ENCODE assay signal across 14 cellular contexts in the genomic region with DNA sequence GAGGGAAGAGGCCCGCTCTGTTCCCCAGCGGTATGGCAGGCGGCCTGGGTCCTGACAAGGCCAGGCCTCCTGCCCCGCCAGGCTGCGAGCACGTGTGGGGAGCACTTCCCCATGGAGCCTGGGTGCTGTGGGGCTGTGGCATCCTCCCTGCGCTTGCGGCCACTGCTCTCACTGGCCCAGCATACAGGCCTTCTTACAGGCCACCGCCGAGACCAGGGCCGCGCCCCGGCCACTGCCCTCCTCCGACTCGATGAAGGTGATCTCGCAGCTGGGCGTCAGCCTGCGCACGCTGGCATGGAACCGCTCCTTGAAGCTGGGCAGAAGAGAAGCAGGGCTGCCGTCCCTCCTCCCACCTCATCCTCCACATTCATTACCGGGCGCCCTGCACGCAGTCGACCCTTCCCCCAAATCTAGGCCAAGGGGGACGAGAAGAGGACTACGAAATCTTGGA. TPM values are rescaled to one million over a fixed set of nuclear protein-coding genes. Genes with fewer than 3 reads are reported as not detected.
DNase-seq lines count a peak whose midpoint lies in the region; ATAC-seq and TF ChIP-seq lines count a peak whose summit lies in the region.
"Had no signal": no experiment of that assay in that cellular context is flagged by ENCODE, and none has a peak within 500 bp of the region (broad histone marks: within the 10 kb centered on the region; RNA-seq: fewer than 3 reads in every experiment).

No MANE protein-coding gene starts in this region.

- peak overlapping the region; percentile 57 for H3K4me3 Mint-ChIP-seq in activated CD4-positive, alpha-beta memory T cell treated with anti-CD3 and anti-CD28 coated beads for 36 hours
- H3K4me3 Mint-ChIP-seq in activated CD4-positive, alpha-beta memory T cell treated with anti-CD3 and anti-CD28 coated beads, Interleukin-2, amount 10 ng/mL, durations not matched to agents 7 days and 5 days, result no peak overlapping the region
- H3K4me3 Mint-ChIP-seq in activated T-helper 1 cell treated with anti-CD3 and anti-CD28 coated beads, Interleukin-12 subunit alpha, Interleukin-12 subunit beta, Interleukin-2, Interleukin-4 antibody, amounts not matched to agents 30 ng/mL and 10 ng/mL and 1 ng/mL, durations not matched to agents 14 hours and 24 hours and 36 hours, result peak overlapping the region; percentile 80
- peak overlapping the region in 4 of 5 donors; percentile 72 to 78 (median 76) for H3K4me3 Mint-ChIP-seq in immature natural killer cell
- peak overlapping the region; percentile 73 for H3K4me3 Mint-ChIP-seq in stimulated activated effector memory CD8-positive, alpha-beta T cell treated with anti-CD3 and anti-CD28 coated beads, Interleukin-12 subunit alpha, Interleukin-12 subunit beta, amount 100 ng/mL, for 72 hours
- no peak overlapping the region for H3K4me3 Mint-ChIP-seq in endothelial cell (ENCODE audit: unreplicated experiment)

- H3K9me3 Mint-ChIP-seq in activated CD4-positive, alpha-beta memory T cell treated with anti-CD3 and anti-CD28 coated beads for 36 hours, result no peaks in the 10 kb centered on the region
- no peaks in the 10 kb centered on the region for H3K9me3 Mint-ChIP-seq in activated CD4-positive, alpha-beta memory T cell treated with anti-CD3 and anti-CD28 coated beads, Interleukin-2, amount 10 ng/mL, durations not matched to agents 7 days and 5 days
- H3K9me3 Mint-ChIP-seq in activated T-helper 1 cell treated with anti-CD3 and anti-CD28 coated beads, Interleukin-12 subunit alpha, Interleukin-12 subunit beta, Interleukin-2, Interleukin-4 antibody, amounts not matched to agents 30 ng/mL and 10 ng/mL and 1 ng/mL, durations not matched to agents 14 hours and 24 hours and 36 hours, result no peaks in the 10 kb centered on the region
- H3K9me3 Mint-ChIP-seq in immature natural killer cell (peaks cover 0 to 1% (median 0%) of the 10 kb centered on the region in 6 donors), endothelial cell (ENCODE audit: unreplicated experiment) (no peaks in the 10 kb centered on the region)
- H3K9me3 Mint-ChIP-seq in stimulated activated effector memory CD8-positive, alpha-beta T cell treated with anti-CD3 and anti-CD28 coated beads, Interleukin-12 subunit alpha, Interleukin-12 subunit beta, amount 100 ng/mL, for 72 hours, result no peaks in the 10 kb centered on the region

- intact Hi-C loops in activated CD4-positive, alpha-beta memory T cell treated with anti-CD3 and anti-CD28 coated beads for 36 hours (cut with micrococcal nuclease), result no loop called here
- intact Hi-C loops in activated T-helper 1 cell treated with anti-CD3 and anti-CD28 coated beads, Interleukin-12 subunit alpha, Interleukin-12 subunit beta, Interleukin-2, Interleukin-4 antibody, amounts not matched to agents 30 ng/mL and 10 ng/mL and 1 ng/mL, durations not matched to agents 14 hours and 24 hours and 36 hours (cut with micrococcal nuclease), result loop anchor here (5.0 kb wide), 1 partner anchor 112 kb away; no protein-coding TSS in a partner anchor

- H3K4me1 Mint-ChIP-seq in activated CD4-positive, alpha-beta memory T cell treated with anti-CD3 and anti-CD28 coated beads for 36 hours (ENCODE audit: low read depth), result peaks cover 6% of the 10 kb centered on the region
- peaks cover 6% of the 10 kb centered on the region for H3K4me1 Mint-ChIP-seq in activated CD4-positive, alpha-beta memory T cell treated with anti-CD3 and anti-CD28 coated beads, Interleukin-2, amount 10 ng/mL, durations not matched to agents 7 days and 5 days
- H3K4me1 Mint-ChIP-seq in activated T-helper 1 cell treated with anti-CD3 and anti-CD28 coated beads, Interleukin-12 subunit alpha, Interleukin-12 subunit beta, Interleukin-2, Interleukin-4 antibody, amounts not matched to agents 30 ng/mL and 10 ng/mL and 1 ng/mL, durations not matched to agents 14 hours and 24 hours and 36 hours (ENCODE audit: low read depth), result peaks cover 6% of the 10 kb centered on the region
- H3K4me1 Mint-ChIP-seq in immature natural killer cell (peaks cover 7 to 8% of the 10 kb centered on the region in 2 donors), endothelial cell (ENCODE audit: unreplicated experiment) (no peaks in the 10 kb centered on the region)
- H3K4me1 Mint-ChIP-seq in stimulated activated effector memory CD8-positive, alpha-beta T cell treated with anti-CD3 and anti-CD28 coated beads, Interleukin-12 subunit alpha, Interleukin-12 subunit beta, amount 100 ng/mL, for 72 hours, result peaks cover 11% of the 10 kb centered on the region

- TF ChIP-seq CTCF in endothelial cell (IDR thresholded peaks at IDR 0.05; ENCODE audit: unreplicated experiment) (no peak), GM10248 (IDR thresholded peaks at IDR 0.05; ENCODE audit: control extremely low read depth, extremely low read depth, low read depth, missing control alignments) (no peak)

- POLR2A ChIA-PET in activated CD4-positive, alpha-beta memory T cell treated with anti-CD3 and anti-CD28 coated beads for 36 hours (lab: Charles Lee), result no interaction called here
- POLR2A ChIA-PET in activated CD4-positive, alpha-beta memory T cell treated with anti-CD3 and anti-CD28 coated beads, Interleukin-2, amount 10 ng/mL, durations not matched to agents 7 days and 5 days (lab: Charles Lee), result interaction anchor here (0.9 kb wide), 1 partner anchor 22 kb away, joined by 3 read pairs; the partner anchor contains the start of gene POLD2
- POLR2A ChIA-PET in GM10248 (lab: Yijun Ruan, JAX), result no interaction called here

- no peak for ATAC-seq in stimulated activated effector memory CD8-positive, alpha-beta T cell treated with anti-CD3 and anti-CD28 coated beads, Interleukin-12 subunit alpha, Interleukin-12 subunit beta, amount 100 ng/mL, for 72 hours

- DNase-seq in activated CD4-positive, alpha-beta memory T cell treated with anti-CD3 and anti-CD28 coated beads for 36 hours, result no peak
- DNase-seq in activated CD4-positive, alpha-beta memory T cell treated with anti-CD3 and anti-CD28 coated beads, Interleukin-2, amount 10 ng/mL, durations not matched to agents 7 days and 5 days, result no peak
- DNase-seq in activated T-helper 1 cell treated with anti-CD3 and anti-CD28 coated beads, Interleukin-12 subunit alpha, Interleukin-12 subunit beta, Interleukin-2, Interleukin-4 antibody, amounts not matched to agents 30 ng/mL and 10 ng/mL and 1 ng/mL, durations not matched to agents 14 hours and 24 hours and 36 hours (ENCODE audit: low spot score), result no peak
- DNase-seq in immature natural killer cell (no peak), endothelial cell (ENCODE audit: low spot score) (no peak), GM10248 (ENCODE audit: extremely low spot score) (no peak), hepatic stellate cell (ENCODE audit: low spot score) (no peak)
- DNase-seq in stimulated activated effector memory CD8-positive, alpha-beta T cell treated with anti-CD3 and anti-CD28 coated beads, Interleukin-12 subunit alpha, Interleukin-12 subunit beta, amount 100 ng/mL, for 72 hours (ENCODE audit: low spot score in 2 of 2), result no peak
- DNase-seq: NCI-H345, SHP77 treated with DMSO at 0.1 percent for 48 hours, small intestine had no signal

- no peak overlapping the region for H3K27ac Mint-ChIP-seq in activated CD4-positive, alpha-beta memory T cell treated with anti-CD3 and anti-CD28 coated beads for 36 hours
- H3K27ac Mint-ChIP-seq in activated CD4-positive, alpha-beta memory T cell treated with anti-CD3 and anti-CD28 coated beads, Interleukin-2, amount 10 ng/mL, durations not matched to agents 7 days and 5 days, result no peak overlapping the region
- peak overlapping the region; percentile 82 for H3K27ac Mint-ChIP-seq in activated T-helper 1 cell treated with anti-CD3 and anti-CD28 coated beads, Interleukin-12 subunit alpha, Interleukin-12 subunit beta, Interleukin-2, Interleukin-4 antibody, amounts not matched to agents 30 ng/mL and 10 ng/mL and 1 ng/mL, durations not matched to agents 14 hours and 24 hours and 36 hours
- H3K27ac Mint-ChIP-seq in immature natural killer cell (peak overlapping the region in 3 of 6 donors; percentile 3 to 64 (median 24)), endothelial cell (ENCODE audit: unreplicated experiment) (no peak overlapping the region)
- H3K27ac Mint-ChIP-seq in stimulated activated effector memory CD8-positive, alpha-beta T cell treated with anti-CD3 and anti-CD28 coated beads, Interleukin-12 subunit alpha, Interleukin-12 subunit beta, amount 100 ng/mL, for 72 hours, result no peak overlapping the region

- CTCF ChIA-PET in activated CD4-positive, alpha-beta memory T cell treated with anti-CD3 and anti-CD28 coated beads for 36 hours (lab: Charles Lee), result no interaction called here
- CTCF ChIA-PET in activated CD4-positive, alpha-beta memory T cell treated with anti-CD3 and anti-CD28 coated beads, Interleukin-2, amount 10 ng/mL, durations not matched to agents 7 days and 5 days (lab: Charles Lee), result no interaction called here
- CTCF ChIA-PET in GM10248 (lab: Yijun Ruan, JAX), result interaction anchor here (0.6 kb wide), 1 partner anchor 26 kb away, joined by 3 read pairs; no protein-coding TSS in a partner anchor

- no peaks in the 10 kb centered on the region for H3K36me3 Mint-ChIP-seq in activated CD4-positive, alpha-beta memory T cell treated with anti-CD3 and anti-CD28 coated beads for 36 hours
- no peaks in the 10 kb centered on the region for H3K36me3 Mint-ChIP-seq in activated CD4-positive, alpha-beta memory T cell treated with anti-CD3 and anti-CD28 coated beads, Interleukin-2, amount 10 ng/mL, durations not matched to agents 7 days and 5 days (ENCODE audit: low read depth)
- H3K36me3 Mint-ChIP-seq in activated T-helper 1 cell treated with anti-CD3 and anti-CD28 coated beads, Interleukin-12 subunit alpha, Interleukin-12 subunit beta, Interleukin-2, Interleukin-4 antibody, amounts not matched to agents 30 ng/mL and 10 ng/mL and 1 ng/mL, durations not matched to agents 14 hours and 24 hours and 36 hours (ENCODE audit: low read depth), result no peaks in the 10 kb centered on the region
- H3K36me3 Mint-ChIP-seq in immature natural killer cell, result no peaks in the 10 kb centered on the region
- H3K36me3 Mint-ChIP-seq in stimulated activated effector memory CD8-positive, alpha-beta T cell treated with anti-CD3 and anti-CD28 coated beads, Interleukin-12 subunit alpha, Interleukin-12 subunit beta, amount 100 ng/mL, for 72 hours, result no peaks in the 10 kb centered on the region
- H3K36me3 Mint-ChIP-seq in endothelial cell (ENCODE audit: low read depth, unreplicated experiment), result no peaks in the 10 kb centered on the region

- H3K27me3 Mint-ChIP-seq in activated CD4-positive, alpha-beta memory T cell treated with anti-CD3 and anti-CD28 coated beads for 36 hours, result peaks cover 4% of the 10 kb centered on the region
- peaks cover 17% of the 10 kb centered on the region for H3K27me3 Mint-ChIP-seq in activated CD4-positive, alpha-beta memory T cell treated with anti-CD3 and anti-CD28 coated beads, Interleukin-2, amount 10 ng/mL, durations not matched to agents 7 days and 5 days
- H3K27me3 Mint-ChIP-seq in activated T-helper 1 cell treated with anti-CD3 and anti-CD28 coated beads, Interleukin-12 subunit alpha, Interleukin-12 subunit beta, Interleukin-2, Interleukin-4 antibody, amounts not matched to agents 30 ng/mL and 10 ng/mL and 1 ng/mL, durations not matched to agents 14 hours and 24 hours and 36 hours (ENCODE audit: insufficient read depth), result peaks cover 8% of the 10 kb centered on the region
- H3K27me3 Mint-ChIP-seq in immature natural killer cell (ENCODE audit: low read depth in 3 of 3), result peaks cover 2 to 7% (median 6%) of the 10 kb centered on the region in 3 donors
- H3K27me3 Mint-ChIP-seq in endothelial cell (ENCODE audit: unreplicated experiment), result peaks cover 11% of the 10 kb centered on the region

RNA-seq across cellular contexts. Expression of gene MYL7, which starts 3.9 kb away (rescaled TPM):
- not detected for total RNA-seq in activated CD4-positive, alpha-beta memory T cell treated with anti-CD3 and anti-CD28 coated beads for 36 hours
- total RNA-seq in activated CD4-positive, alpha-beta memory T cell treated with anti-CD3 and anti-CD28 coated beads, Interleukin-2, amount 10 ng/mL, durations not matched to agents 7 days and 5 days, result not detected
- total RNA-seq in activated T-helper 1 cell treated with anti-CD3 and anti-CD28 coated beads, Interleukin-12 subunit alpha, Interleukin-12 subunit beta, Interleukin-2, Interleukin-4 antibody, amounts not matched to agents 30 ng/mL and 10 ng/mL and 1 ng/mL, durations not matched to agents 14 hours and 24 hours and 36 hours, result not detected in 2 replicates
- not detected for polyA plus RNA-seq in immature natural killer cell
- total RNA-seq in endothelial cell (ENCODE audit: unreplicated experiment), result 0.82 TPM
- total RNA-seq: A673, bronchial epithelial cell, lung microvascular endothelial cell had no signal

RNA-seq across cellular contexts. Expression of gene POLD2, which starts 21.6 kb away (rescaled TPM):
- 100 to 1,000 TPM; 189 to 212 TPM for total RNA-seq in activated CD4-positive, alpha-beta memory T cell treated with anti-CD3 and anti-CD28 coated beads for 36 hours
- total RNA-seq in activated CD4-positive, alpha-beta memory T cell treated with anti-CD3 and anti-CD28 coated beads, Interleukin-2, amount 10 ng/mL, durations not matched to agents 7 days and 5 days, result 10 to 100 TPM; 82.3 to 84.6 TPM
- total RNA-seq in activated T-helper 1 cell treated with anti-CD3 and anti-CD28 coated beads, Interleukin-12 subunit alpha, Interleukin-12 subunit beta, Interleukin-2, Interleukin-4 antibody, amounts not matched to agents 30 ng/mL and 10 ng/mL and 1 ng/mL, durations not matched to agents 14 hours and 24 hours and 36 hours, result 234 and 250 TPM in 2 replicates
- polyA plus RNA-seq in immature natural killer cell, result 10 to 100 TPM; 39.8 to 65.7 (median 48.4) TPM
- 39.9 TPM for total RNA-seq in endothelial cell (ENCODE audit: unreplicated experiment)

RNA-seq across cellular contexts. Expression of gene AEBP1, which starts 40.8 kb away (rescaled TPM):
- total RNA-seq in activated CD4-positive, alpha-beta memory T cell treated with anti-CD3 and anti-CD28 coated beads for 36 hours, result 1 to 10 TPM; 5.5 to 6.6 TPM
- total RNA-seq in activated CD4-positive, alpha-beta memory T cell treated with anti-CD3 and anti-CD28 coated beads, Interleukin-2, amount 10 ng/mL, durations not matched to agents 7 days and 5 days, result under 1 TPM; 0.30 to 0.38 TPM
- 17.0 and 17.2 TPM in 2 replicates for total RNA-seq in activated T-helper 1 cell treated with anti-CD3 and anti-CD28 coated beads, Interleukin-12 subunit alpha, Interleukin-12 subunit beta, Interleukin-2, Interleukin-4 antibody, amounts not matched to agents 30 ng/mL and 10 ng/mL and 1 ng/mL, durations not matched to agents 14 hours and 24 hours and 36 hours
- 1 to 10 TPM in 2 of 3 donors, not detected in 1; 1.5 TPM for polyA plus RNA-seq in immature natural killer cell
- 22.2 TPM for total RNA-seq in endothelial cell (ENCODE audit: unreplicated experiment)

RNA-seq across cellular contexts. Expression of gene GCK, which starts 44.2 kb away (rescaled TPM):
- total RNA-seq in activated CD4-positive, alpha-beta memory T cell treated with anti-CD3 and anti-CD28 coated beads for 36 hours, result 1 to 10 TPM; 1.1 to 1.3 TPM
- total RNA-seq in activated CD4-positive, alpha-beta memory T cell treated with anti-CD3 and anti-CD28 coated beads, Interleukin-2, amount 10 ng/mL, durations not matched to agents 7 days and 5 days, result not detected
- 1.9 and 2.4 TPM in 2 replicates for total RNA-seq in activated T-helper 1 cell treated with anti-CD3 and anti-CD28 coated beads, Interleukin-12 subunit alpha, Interleukin-12 subunit beta, Interleukin-2, Interleukin-4 antibody, amounts not matched to agents 30 ng/mL and 10 ng/mL and 1 ng/mL, durations not matched to agents 14 hours and 24 hours and 36 hours
- polyA plus RNA-seq in immature natural killer cell, result not detected
- total RNA-seq in endothelial cell (ENCODE audit: unreplicated experiment), result not detected
- total RNA-seq: A673 had no signal

RNA-seq across cellular contexts. Expression of gene YKT6, which starts 55.8 kb away (rescaled TPM):
- total RNA-seq in activated CD4-positive, alpha-beta memory T cell treated with anti-CD3 and anti-CD28 coated beads for 36 hours, result 10 to 100 TPM; 57.0 to 60.4 TPM
- 10 to 100 TPM; 59.1 to 60.9 TPM for total RNA-seq in activated CD4-positive, alpha-beta memory T cell treated with anti-CD3 and anti-CD28 coated beads, Interleukin-2, amount 10 ng/mL, durations not matched to agents 7 days and 5 days
- 91.8 and 92.1 TPM in 2 replicates for total RNA-seq in activated T-helper 1 cell treated with anti-CD3 and anti-CD28 coated beads, Interleukin-12 subunit alpha, Interleukin-12 subunit beta, Interleukin-2, Interleukin-4 antibody, amounts not matched to agents 30 ng/mL and 10 ng/mL and 1 ng/mL, durations not matched to agents 14 hours and 24 hours and 36 hours
- 10 to 100 TPM; 39.1 to 64.9 (median 56.9) TPM for polyA plus RNA-seq in immature natural killer cell
- total RNA-seq in endothelial cell (ENCODE audit: unreplicated experiment), result 98.4 TPM

Comparison
In these comparisons a context has a peak if more than half of its experiments do, and no peak if none do; other contexts are left out.
1. H3K4me3 Mint-ChIP-seq: peak in activated CD4-positive, alpha-beta memory T cell treated with anti-CD3 and anti-CD28 coated beads for 36 hours (single experiment), activated T-helper 1 cell treated with anti-CD3 and anti-CD28 coated beads, Interleukin-12 subunit alpha, Interleukin-12 subunit beta, Interleukin-2, Interleukin-4 antibody, amounts not matched to agents 30 ng/mL and 10 ng/mL and 1 ng/mL, durations not matched to agents 14 hours and 24 hours and 36 hours (single experiment), immature natural killer cell (4 of 5) and stimulated activated effector memory CD8-positive, alpha-beta T cell treated with anti-CD3 and anti-CD28 coated beads, Interleukin-12 subunit alpha, Interleukin-12 subunit beta, amount 100 ng/mL, for 72 hours (single experiment); none in activated CD4-positive, alpha-beta memory T cell treated with anti-CD3 and anti-CD28 coated beads, Interleukin-2, amount 10 ng/mL, durations not matched to agents 7 days and 5 days (single experiment) and endothelial cell (single experiment).
2. RNA of gene AEBP1, which starts 40.8 kb away (total RNA-seq): 22.2 TPM in endothelial cell (single experiment), 17.0 to 17.2 TPM in activated T-helper 1 cell treated with anti-CD3 and anti-CD28 coated beads, Interleukin-12 subunit alpha, Interleukin-12 subunit beta, Interleukin-2, Interleukin-4 antibody, amounts not matched to agents 30 ng/mL and 10 ng/mL and 1 ng/mL, durations not matched to agents 14 hours and 24 hours and 36 hours and 5.5 to 6.6 TPM in activated CD4-positive, alpha-beta memory T cell treated with anti-CD3 and anti-CD28 coated beads for 36 hours; 0.30 to 0.38 TPM in activated CD4-positive, alpha-beta memory T cell treated with anti-CD3 and anti-CD28 coated beads, Interleukin-2, amount 10 ng/mL, durations not matched to agents 7 days and 5 days; every median in the first group is over 4 times any median in the second.